ENCODE assay signal across 8 cellular contexts in the genomic region with DNA sequence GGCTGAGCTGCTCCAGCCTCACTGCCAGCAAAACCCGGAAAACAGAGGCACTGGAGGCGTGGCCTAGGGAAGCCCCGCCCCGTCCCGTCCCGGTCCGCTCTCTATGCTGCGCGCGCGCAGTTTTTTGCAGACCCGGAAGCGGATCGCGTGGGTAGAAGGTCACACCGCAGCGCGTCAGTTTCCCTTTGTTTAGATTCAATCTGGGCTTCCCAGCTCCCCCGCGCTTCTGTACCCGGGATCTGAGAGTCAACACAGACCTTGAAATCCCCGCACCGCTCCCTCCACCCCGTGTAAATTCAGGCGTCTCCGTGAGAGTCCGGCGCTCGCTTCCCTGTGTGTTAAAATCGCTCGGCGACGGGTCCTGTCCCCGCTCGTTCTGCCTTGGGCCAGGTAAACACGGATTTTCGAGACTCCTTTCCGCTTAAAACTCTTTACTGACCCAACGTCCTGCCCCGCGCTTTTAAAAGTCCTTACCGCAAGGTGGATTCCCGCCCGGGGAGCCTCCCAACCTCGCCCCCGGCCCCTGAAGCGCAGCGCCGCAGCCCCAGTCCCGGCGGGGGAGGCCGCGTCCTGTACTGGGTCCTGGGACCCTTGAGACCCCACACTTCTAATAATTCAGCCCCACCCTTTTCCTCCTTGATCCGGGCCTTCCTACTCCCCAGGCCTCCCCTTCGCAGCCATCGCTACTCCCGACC. TPM values are rescaled to one million over a fixed set of nuclear protein-coding genes. Genes with fewer than 3 reads are reported as not detected.
DNase-seq lines count a peak whose midpoint lies in the region; ATAC-seq lines count a peak whose summit lies in the region.

A gene (plus strand): TSS at position 127 of the 695 bp plus-strand sequence. CDS start 12,930 bp downstream, outside the sequence.

- H3K9me3 Mint-ChIP-seq in activated CD4-positive, alpha-beta T cell treated with anti-CD3 and anti-CD28 coated beads, Interleukin-2, amount 10 ng/mL, durations not matched to agents 7 days and 5 days, result peaks cover 56% of the 10 kb centered on the region

- POLR2A ChIA-PET in activated CD4-positive, alpha-beta T cell treated with anti-CD3 and anti-CD28 coated beads, Interleukin-2, amount 10 ng/mL, durations not matched to agents 7 days and 5 days (lab: Charles Lee), result no interaction called here

- CTCF ChIA-PET in activated CD4-positive, alpha-beta T cell treated with anti-CD3 and anti-CD28 coated beads, Interleukin-2, amount 10 ng/mL, durations not matched to agents 7 days and 5 days (lab: Charles Lee), result no interaction called here

- no peaks in the 10 kb centered on the region for H3K27me3 Mint-ChIP-seq in activated CD4-positive, alpha-beta T cell treated with anti-CD3 and anti-CD28 coated beads, Interleukin-2, amount 10 ng/mL, durations not matched to agents 7 days and 5 days

- DNase-seq in D341Med (ENCODE audit: low spot score), result peak; percentile 96
- DNase-seq in NCI-H2196 (lab: John Stamatoyannopoulos, UW; ENCODE audit: unreplicated experiment), result peak; percentile 81
- peak; percentile 91 for DNase-seq in activated CD4-positive, alpha-beta T cell treated with anti-CD3 and anti-CD28 coated beads, Interleukin-2, amount 10 ng/mL, durations not matched to agents 7 days and 5 days
- peak; percentile 91 for DNase-seq in dermis blood vessel endothelial cell
- DNase-seq in left lobe of liver (ENCODE audit: low spot score), result peak; percentile 60
- peak; percentile 60 to 79 for DNase-seq in stimulated activated CD4-positive, alpha-beta T cell treated with anti-CD3 and anti-CD28 coated beads, Interleukin-1b, Interleukin-23, amount 100 ng/mL, for 1 hour (ENCODE audit: low read depth in 2 of 2)
- no peak for DNase-seq in cortex of kidney (lab: John Stamatoyannopoulos, UW)

- H3K4me3 Mint-ChIP-seq in activated CD4-positive, alpha-beta T cell treated with anti-CD3 and anti-CD28 coated beads, Interleukin-2, amount 10 ng/mL, durations not matched to agents 7 days and 5 days, result peak within 1 kb of the TSS; percentile 92

- H3K36me3 Mint-ChIP-seq in activated CD4-positive, alpha-beta T cell treated with anti-CD3 and anti-CD28 coated beads, Interleukin-2, amount 10 ng/mL, durations not matched to agents 7 days and 5 days (ENCODE audit: low read depth), result peaks cover 40% of the 10 kb centered on the region

- H3K27ac Mint-ChIP-seq in activated CD4-positive, alpha-beta T cell treated with anti-CD3 and anti-CD28 coated beads, Interleukin-2, amount 10 ng/mL, durations not matched to agents 7 days and 5 days, result peak within 1 kb of the TSS; percentile 99

- ATAC-seq in HG02642 (IDR thresholded peaks at IDR 0.05; ENCODE audit: poor library complexity, unreplicated experiment), result peak; percentile 81
- peak; percentile 77 for ATAC-seq in left lobe of liver

- H3K4me1 Mint-ChIP-seq in activated CD4-positive, alpha-beta T cell treated with anti-CD3 and anti-CD28 coated beads, Interleukin-2, amount 10 ng/mL, durations not matched to agents 7 days and 5 days, result peaks cover 15% of the 10 kb centered on the region

RNA-seq across cellular contexts. Expression of the gene that starts here (rescaled TPM):
- total RNA-seq in activated CD4-positive, alpha-beta T cell treated with anti-CD3 and anti-CD28 coated beads, Interleukin-2, amount 10 ng/mL, durations not matched to agents 7 days and 5 days, result 1 to 10 TPM; 2.1 to 2.8 TPM
- total RNA-seq in dermis blood vessel endothelial cell, result 3.3 and 3.7 TPM in 2 replicates
- total RNA-seq in left lobe of liver, result not detected

Comparison
In these comparisons a context has a peak if more than half of its experiments do, and no peak if none do; other contexts are left out.
1. Peak in DNase-seq and ATAC-seq in left lobe of liver; RNA of the gene not detected or under 1 TPM.